ENCODE assay signal across 1 cellular context in genomic region chr3:48413611-48414010, GRCh38.
TF ChIP-seq lines count a peak whose summit lies in the region.

No MANE protein-coding gene starts in this region.

TF ChIP-seq in HepG2, 621 proteins besides CTCF, POLR2A, EP300 and RAD21:
- no peak for TF ChIP-seq KDM6A (CRISPR knock-in tag; IDR thresholded peaks at IDR 0.05; ENCODE audit: low read depth)
- TF ChIP-seq ZSCAN9 (CRISPR knock-in tag; IDR thresholded peaks at IDR 0.05; ENCODE audit: borderline replicate concordance): no peak
- TF ChIP-seq ZNF687 (CRISPR knock-in tag; IDR thresholded peaks at IDR 0.05): 0 out of 2 replicates have a peak, but pooled peaks have one; percentile 2
- no peak for TF ChIP-seq TBL1XR1 (IDR thresholded peaks at IDR 0.05; ENCODE audit: borderline replicate concordance, low read length, partially characterized antibody)
- no peak for TF ChIP-seq ATF7 (IDR thresholded peaks at IDR 0.05)
- TF ChIP-seq ATF7 (CRISPR knock-in tag; IDR thresholded peaks at IDR 0.05): no peak
- no peak for TF ChIP-seq ZNF235 (CRISPR knock-in tag; IDR thresholded peaks at IDR 0.05; ENCODE audit: borderline replicate concordance)
- no peak for TF ChIP-seq TMF1 (CRISPR knock-in tag; IDR thresholded peaks at IDR 0.05; ENCODE audit: low read depth)
- TF ChIP-seq ELF3 (CRISPR knock-in tag; IDR thresholded peaks at IDR 0.05): no peak
- TF ChIP-seq, protein P1, sequence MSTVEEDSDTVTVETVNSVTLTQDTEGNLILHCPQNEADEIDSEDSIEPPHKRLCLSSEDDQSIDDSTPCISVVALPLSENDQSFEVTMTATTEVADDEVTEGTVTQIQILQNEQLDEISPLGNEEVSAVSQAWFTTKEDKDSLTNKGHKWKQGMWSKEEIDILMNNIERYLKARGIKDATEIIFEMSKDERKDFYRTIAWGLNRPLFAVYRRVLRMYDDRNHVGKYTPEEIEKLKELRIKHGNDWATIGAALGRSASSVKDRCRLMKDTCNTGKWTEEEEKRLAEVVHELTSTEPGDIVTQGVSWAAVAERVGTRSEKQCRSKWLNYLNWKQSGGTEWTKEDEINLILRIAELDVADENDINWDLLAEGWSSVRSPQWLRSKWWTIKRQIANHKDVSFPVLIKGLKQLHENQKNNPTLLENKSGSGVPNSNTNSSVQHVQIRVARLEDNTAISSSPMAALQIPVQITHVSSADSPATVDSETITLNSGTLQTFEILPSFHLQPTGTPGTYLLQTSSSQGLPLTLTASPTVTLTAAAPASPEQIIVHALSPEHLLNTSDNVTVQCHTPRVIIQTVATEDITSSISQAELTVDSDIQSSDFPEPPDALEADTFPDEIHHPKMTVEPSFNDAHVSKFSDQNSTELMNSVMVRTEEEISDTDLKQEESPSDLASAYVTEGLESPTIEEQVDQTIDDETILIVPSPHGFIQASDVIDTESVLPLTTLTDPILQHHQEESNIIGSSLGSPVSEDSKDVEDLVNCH (CRISPR knock-in tag; IDR thresholded peaks at IDR 0.05): no peak
- TF ChIP-seq RBFOX2 (IDR thresholded peaks at IDR 0.05; ENCODE audit: low read depth, low read length): peak; percentile 62
- TF ChIP-seq MZF1 (CRISPR knock-in tag; IDR thresholded peaks at IDR 0.05; ENCODE audit: borderline replicate concordance): no peak
- TF ChIP-seq ZFP37 (CRISPR knock-in tag; IDR thresholded peaks at IDR 0.05; ENCODE audit: borderline replicate concordance): no peak
- TF ChIP-seq ZNF446 (CRISPR knock-in tag; IDR thresholded peaks at IDR 0.05): no peak
- TF ChIP-seq ZNF749 (CRISPR knock-in tag; IDR thresholded peaks at IDR 0.05; ENCODE audit: borderline replicate concordance): no peak
- no peak for TF ChIP-seq CCDC6 (CRISPR knock-in tag; IDR thresholded peaks at IDR 0.05)
- no peak for TF ChIP-seq THRA (CRISPR knock-in tag; IDR thresholded peaks at IDR 0.05; ENCODE audit: borderline replicate concordance)
- TF ChIP-seq AGO2 (optimal IDR thresholded peaks at IDR 0.05; ENCODE audit: low read depth, low read length): peak; percentile 86
- TF ChIP-seq ZNF558 (CRISPR knock-in tag; IDR thresholded peaks at IDR 0.05; ENCODE audit: borderline replicate concordance): no peak
- TF ChIP-seq ZSCAN25 (CRISPR knock-in tag; IDR thresholded peaks at IDR 0.05): no peak
- no peak for TF ChIP-seq ZNF782 (CRISPR knock-in tag; IDR thresholded peaks at IDR 0.05; ENCODE audit: borderline replicate concordance)
- no peak for TF ChIP-seq KLF13 (CRISPR knock-in tag; IDR thresholded peaks at IDR 0.05)
- no peak for TF ChIP-seq HMGA1 (CRISPR knock-in tag; conservative IDR thresholded peaks at IDR 0.05)
- TF ChIP-seq DR1 (CRISPR knock-in tag; IDR thresholded peaks at IDR 0.05): no peak
- TF ChIP-seq ZBTB7A (CRISPR knock-in tag; IDR thresholded peaks at IDR 0.05): 0 out of 2 replicates have a peak, but pooled peaks have one; percentile 30
- TF ChIP-seq ZNF407 (CRISPR knock-in tag; IDR thresholded peaks at IDR 0.05; ENCODE audit: not compliant biosample characterization): no peak
- no peak for TF ChIP-seq HOXA3 (CRISPR knock-in tag; IDR thresholded peaks at IDR 0.05)
- no peak for TF ChIP-seq ZNF589 (CRISPR knock-in tag; conservative IDR thresholded peaks at IDR 0.05)
- TF ChIP-seq CHD2 (IDR thresholded peaks at IDR 0.05; ENCODE audit: low read depth, low read length): no peak
- no peak for TF ChIP-seq ZNF562 (CRISPR knock-in tag; IDR thresholded peaks at IDR 0.05; ENCODE audit: borderline replicate concordance)
- TF ChIP-seq, protein P2, sequence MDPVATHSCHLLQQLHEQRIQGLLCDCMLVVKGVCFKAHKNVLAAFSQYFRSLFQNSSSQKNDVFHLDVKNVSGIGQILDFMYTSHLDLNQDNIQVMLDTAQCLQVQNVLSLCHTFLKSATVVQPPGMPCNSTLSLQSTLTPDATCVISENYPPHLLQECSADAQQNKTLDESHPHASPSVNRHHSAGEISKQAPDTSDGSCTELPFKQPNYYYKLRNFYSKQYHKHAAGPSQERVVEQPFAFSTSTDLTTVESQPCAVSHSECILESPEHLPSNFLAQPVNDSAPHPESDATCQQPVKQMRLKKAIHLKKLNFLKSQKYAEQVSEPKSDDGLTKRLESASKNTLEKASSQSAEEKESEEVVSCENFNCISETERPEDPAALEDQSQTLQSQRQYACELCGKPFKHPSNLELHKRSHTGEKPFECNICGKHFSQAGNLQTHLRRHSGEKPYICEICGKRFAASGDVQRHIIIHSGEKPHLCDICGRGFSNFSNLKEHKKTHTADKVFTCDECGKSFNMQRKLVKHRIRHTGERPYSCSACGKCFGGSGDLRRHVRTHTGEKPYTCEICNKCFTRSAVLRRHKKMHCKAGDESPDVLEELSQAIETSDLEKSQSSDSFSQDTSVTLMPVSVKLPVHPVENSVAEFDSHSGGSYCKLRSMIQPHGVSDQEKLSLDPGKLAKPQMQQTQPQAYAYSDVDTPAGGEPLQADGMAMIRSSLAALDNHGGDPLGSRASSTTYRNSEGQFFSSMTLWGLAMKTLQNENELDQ (CRISPR knock-in tag; IDR thresholded peaks at IDR 0.05; ENCODE audit: borderline replicate concordance): no peak
- peak; percentile 12; the same call in 1 of the 2 replicates for TF ChIP-seq POLR2G (IDR thresholded peaks at IDR 0.05; ENCODE audit: low read depth, low read length)
TF ChIP-seq in HepG2: peak in this region for 5.
